In the genomic region with DNA sequence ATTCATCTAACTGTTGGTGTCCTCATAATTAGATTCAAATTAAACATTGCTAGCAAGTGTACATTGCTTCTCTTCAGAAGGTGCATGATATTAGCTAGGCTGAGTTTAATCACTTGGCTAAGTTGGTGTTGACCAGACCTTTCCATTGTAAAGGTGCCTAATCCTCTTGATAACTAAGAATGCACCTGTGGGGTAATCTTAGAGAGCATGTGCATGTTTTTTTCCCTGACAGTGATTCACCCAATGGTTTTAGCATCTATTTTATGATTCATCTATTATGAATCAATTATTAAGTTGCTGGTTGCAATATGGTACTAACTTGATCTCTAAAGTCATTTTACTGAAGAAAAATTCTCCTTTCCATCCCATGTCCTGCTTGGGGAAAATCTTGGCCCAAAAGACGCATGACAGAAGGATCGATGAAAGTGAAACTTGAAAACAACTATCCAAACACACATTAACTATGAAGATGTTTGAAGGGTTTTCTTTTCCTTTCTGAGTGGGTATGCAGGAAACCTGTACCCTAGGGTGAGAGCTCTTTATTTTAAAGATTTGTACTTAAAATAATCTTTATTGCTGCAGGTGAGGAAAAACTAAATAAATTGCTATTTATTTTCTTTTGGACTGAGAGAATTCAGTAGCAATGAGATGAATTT, we compare ENCODE assay signal across 8 cellular contexts.
DNase-seq lines count a peak whose midpoint lies in the region; ATAC-seq, FAIRE-seq and TF ChIP-seq lines count a peak whose summit lies in the region.
"Not testable (repeated sequence)": the region's sequence is repeated elsewhere in the genome, so short reads cannot be mapped to it uniquely, and the experiment has no call there.

No MANE protein-coding gene starts in this region.

- H3K27ac ChIP-seq in breast epithelium = peak overlapping the region; percentile 23 to 60

- H3K36me3 Mint-ChIP-seq in activated B cell treated with CpG ODN at 0.5 μM for 24 hours (ENCODE audit: low read depth); activated T-helper 17 cell treated with anti-CD3 and anti-CD28 coated beads, Interleukin-2, amount 50 U/mL, for 72 hours (ENCODE audit: low read depth): not testable (repeated sequence)
- peaks cover 9 to 18% of the 10 kb centered on the region in 2 donors for H3K36me3 Mint-ChIP-seq in stimulated activated naive B cell treated with anti-CD40 and anti-IgM and Interleukin-4, amounts not matched to agents 10 μg/mL and 1 μg/mL and 100 μg/mL, for 72 hours

- not testable (repeated sequence) for H3K27me3 Mint-ChIP-seq in activated B cell treated with CpG ODN at 0.5 μM for 24 hours; activated T-helper 17 cell treated with anti-CD3 and anti-CD28 coated beads, Interleukin-2, amount 50 U/mL, for 72 hours; stimulated activated naive B cell treated with anti-CD40 and anti-IgM and Interleukin-4, amounts not matched to agents 10 μg/mL and 1 μg/mL and 100 μg/mL, for 72 hours

- peak overlapping the region; percentile 28 for H3K4me3 Mint-ChIP-seq in activated B cell treated with CpG ODN at 0.5 μM for 24 hours
- H3K4me3 Mint-ChIP-seq in activated T-helper 17 cell treated with anti-CD3 and anti-CD28 coated beads, Interleukin-2, amount 50 U/mL, for 72 hours = peak overlapping the region; percentile 27
- peak overlapping the region; percentile 52 to 60 for H3K4me3 Mint-ChIP-seq in stimulated activated naive B cell treated with anti-CD40 and anti-IgM and Interleukin-4, amounts not matched to agents 10 μg/mL and 1 μg/mL and 100 μg/mL, for 72 hours

- in situ Hi-C loops in ACHN (cut with HindIII; ENCODE audit: low pct_ligation_motif_present, low pct_unique_long_range_greater_than_20kb, low sequenced_read_pairs) = not testable (repeated sequence)

- not testable (repeated sequence) for H3K4me1 ChIP-seq in breast epithelium

- intact Hi-C loops in activated B cell treated with CpG ODN at 0.5 μM for 24 hours (cut with micrococcal nuclease); breast epithelium (cut with DNase I; ENCODE audit: low total_unique reads): not testable (repeated sequence)

- H3K9me3 Mint-ChIP-seq in activated B cell treated with CpG ODN at 0.5 μM for 24 hours; activated T-helper 17 cell treated with anti-CD3 and anti-CD28 coated beads, Interleukin-2, amount 50 U/mL, for 72 hours; stimulated activated naive B cell treated with anti-CD40 and anti-IgM and Interleukin-4, amounts not matched to agents 10 μg/mL and 1 μg/mL and 100 μg/mL, for 72 hours: not testable (repeated sequence)

- TF ChIP-seq CTCF in activated B cell treated with CpG ODN at 0.5 μM for 24 hours (IDR thresholded peaks at IDR 0.05); breast epithelium (IDR thresholded peaks at IDR 0.05): not testable (repeated sequence)

- not testable (repeated sequence) for TF ChIP-seq POLR2A in GM12892 (IDR thresholded peaks at IDR 0.05; ENCODE audit: low read depth, low read length); breast epithelium (IDR thresholded peaks at IDR 0.05)

- CTCF ChIA-PET in activated B cell treated with CpG ODN at 0.5 μM for 24 hours (lab: Charles Lee) = not testable (repeated sequence)

- H3K4me3 ChIP-seq in breast epithelium = peak overlapping the region in 1 of 3 donors; percentile 9

- H3K9me3 ChIP-seq in breast epithelium = not testable (repeated sequence)

- not testable (repeated sequence) for H3K27ac Mint-ChIP-seq in activated B cell treated with CpG ODN at 0.5 μM for 24 hours; activated T-helper 17 cell treated with anti-CD3 and anti-CD28 coated beads, Interleukin-2, amount 50 U/mL, for 72 hours; stimulated activated naive B cell treated with anti-CD40 and anti-IgM and Interleukin-4, amounts not matched to agents 10 μg/mL and 1 μg/mL and 100 μg/mL, for 72 hours

- ATAC-seq in activated B cell treated with CpG ODN at 0.5 μM for 24 hours (ENCODE audit: low read depth) = not testable (repeated sequence)
- ATAC-seq in activated T-helper 17 cell treated with anti-CD3 and anti-CD28 coated beads, Interleukin-2, amount 50 U/mL, for 72 hours (replicated peaks) = peak; percentile 39
- ATAC-seq in stimulated activated naive B cell treated with anti-CD40 and anti-IgM and Interleukin-4, amounts not matched to agents 10 μg/mL and 1 μg/mL and 100 μg/mL, for 72 hours (replicated peaks) = peak in 1 of 2 donors; percentile 22

- peak; percentile 60 for FAIRE-seq in GM12892 (lab: Jason Lieb, UNC)
- peak; percentile 66 for FAIRE-seq in HTR-8/SVneo (lab: Jason Lieb, UNC)

- H3K27me3 ChIP-seq in breast epithelium = not testable (repeated sequence)

- H3K36me3 ChIP-seq in breast epithelium = not testable (repeated sequence)

- H3K4me1 Mint-ChIP-seq in activated B cell treated with CpG ODN at 0.5 μM for 24 hours = peaks cover 13% of the 10 kb centered on the region
- not testable (repeated sequence) for H3K4me1 Mint-ChIP-seq in activated T-helper 17 cell treated with anti-CD3 and anti-CD28 coated beads, Interleukin-2, amount 50 U/mL, for 72 hours
- H3K4me1 Mint-ChIP-seq in stimulated activated naive B cell treated with anti-CD40 and anti-IgM and Interleukin-4, amounts not matched to agents 10 μg/mL and 1 μg/mL and 100 μg/mL, for 72 hours = peaks cover 14 to 40% of the 10 kb centered on the region in 2 donors

- DNase-seq in ACHN (peak; percentile 20), kidney tubule cell (ENCODE audit: low spot score) (peak; percentile 37)
- DNase-seq in GM12892 (ENCODE audit: insufficient read length); HTR-8/SVneo (ENCODE audit: insufficient read length, low spot score); activated B cell treated with CpG ODN at 0.5 μM for 24 hours; breast epithelium (ENCODE audit: low spot score in 2 of 2); stimulated activated naive B cell treated with anti-CD40 and anti-IgM and Interleukin-4, amounts not matched to agents 10 μg/mL and 1 μg/mL and 100 μg/mL, for 72 hours: not testable (repeated sequence)

- POLR2A ChIA-PET in activated B cell treated with CpG ODN at 0.5 μM for 24 hours (lab: Charles Lee) = not testable (repeated sequence)
